ENCODE assay signal across 1 cellular context in genomic region chr20:46624941-46625340, GRCh38.
TF ChIP-seq lines count a peak whose summit lies in the region.

No MANE protein-coding gene starts in this region.

TF ChIP-seq in HepG2, 621 proteins besides CTCF, POLR2A, EP300 and RAD21:
- peak; percentile 22 for TF ChIP-seq RBM22 (optimal IDR thresholded peaks at IDR 0.05; ENCODE audit: low read length)
- no peak for TF ChIP-seq PRPF4 (IDR thresholded peaks at IDR 0.05; ENCODE audit: low read depth, low read length, poor library complexity, severe bottlenecking)
- TF ChIP-seq ZMAT3 (CRISPR knock-in tag; conservative IDR thresholded peaks at IDR 0.05), result no peak
TF ChIP-seq in HepG2: peak in this region for 1.
